Comparison of ENCODE assay signal across 8 cellular contexts in the genomic region with DNA sequence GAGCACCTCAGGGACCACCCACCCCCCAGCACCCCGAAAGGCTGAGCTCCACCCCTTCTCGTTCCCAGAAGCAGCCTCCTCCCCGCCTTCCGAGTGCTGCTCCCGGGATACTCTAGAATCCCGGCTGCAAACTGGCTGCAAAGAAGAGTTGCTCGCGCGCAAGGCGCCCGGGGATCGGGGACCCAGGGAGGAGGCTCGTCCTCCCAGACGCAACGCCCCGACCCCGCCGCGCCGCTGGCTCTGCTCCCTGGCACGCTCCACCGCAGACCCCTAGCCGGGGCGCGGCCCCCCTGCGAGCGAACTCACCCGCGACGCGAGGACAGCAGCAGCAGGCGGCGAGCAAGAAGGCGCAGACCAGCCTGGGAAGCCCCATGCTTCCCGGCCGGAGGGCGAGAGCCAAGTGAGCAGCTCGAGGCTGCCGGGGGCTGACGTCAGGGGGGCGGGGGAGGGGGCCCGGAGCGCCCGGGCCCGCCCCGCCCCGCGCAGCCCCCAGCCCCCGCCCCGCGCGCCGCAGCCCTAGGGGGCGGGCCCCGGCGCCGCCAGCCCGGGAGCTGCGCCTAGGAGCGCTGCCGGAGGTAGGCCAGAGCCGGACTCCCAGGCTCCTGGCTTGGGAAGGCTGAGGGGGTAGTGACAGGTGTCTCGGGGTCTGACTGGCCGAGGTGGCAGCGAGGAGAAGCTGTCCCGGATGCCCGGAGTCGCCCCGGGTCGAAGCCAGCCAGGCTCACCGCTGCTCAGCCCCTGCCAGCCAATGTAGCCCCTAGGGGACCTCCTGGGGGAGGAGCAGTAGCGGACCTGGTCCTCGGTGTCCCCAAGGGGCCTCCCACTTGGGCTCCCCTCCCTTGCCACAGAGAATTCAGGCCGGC. TPM values are rescaled to one million over a fixed set of nuclear protein-coding genes. Genes with fewer than 3 reads are reported as not detected.
DNase-seq lines count a peak whose midpoint lies in the region; ATAC-seq, FAIRE-seq and TF ChIP-seq lines count a peak whose summit lies in the region.

A gene with protein sequence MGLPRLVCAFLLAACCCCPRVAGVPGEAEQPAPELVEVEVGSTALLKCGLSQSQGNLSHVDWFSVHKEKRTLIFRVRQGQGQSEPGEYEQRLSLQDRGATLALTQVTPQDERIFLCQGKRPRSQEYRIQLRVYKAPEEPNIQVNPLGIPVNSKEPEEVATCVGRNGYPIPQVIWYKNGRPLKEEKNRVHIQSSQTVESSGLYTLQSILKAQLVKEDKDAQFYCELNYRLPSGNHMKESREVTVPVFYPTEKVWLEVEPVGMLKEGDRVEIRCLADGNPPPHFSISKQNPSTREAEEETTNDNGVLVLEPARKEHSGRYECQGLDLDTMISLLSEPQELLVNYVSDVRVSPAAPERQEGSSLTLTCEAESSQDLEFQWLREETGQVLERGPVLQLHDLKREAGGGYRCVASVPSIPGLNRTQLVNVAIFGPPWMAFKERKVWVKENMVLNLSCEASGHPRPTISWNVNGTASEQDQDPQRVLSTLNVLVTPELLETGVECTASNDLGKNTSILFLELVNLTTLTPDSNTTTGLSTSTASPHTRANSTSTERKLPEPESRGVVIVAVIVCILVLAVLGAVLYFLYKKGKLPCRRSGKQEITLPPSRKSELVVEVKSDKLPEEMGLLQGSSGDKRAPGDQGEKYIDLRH (minus strand): TSS at position 402 of the 863 bp plus-strand sequence. CDS start 29 bp downstream, at position 373.

- intact Hi-C loops in HepG2 (cut with micrococcal nuclease; ENCODE audit: unreplicated experiment): no loop called here
- intact Hi-C loops in stomach (cut with DNase I; ENCODE audit: low total_unique reads): no loop called here

- H3K9me3 Mint-ChIP-seq in chondrocyte (ENCODE audit: low read depth): no peaks in the 10 kb centered on the region

- peak; percentile 51 for ATAC-seq in HepG2
- ATAC-seq in HG03342 (IDR thresholded peaks at IDR 0.05; ENCODE audit: unreplicated experiment): no peak

- in situ Hi-C loops in HepG2 (cut with HindIII; ENCODE audit: extremely low pct_ligation_motif_present, low pct_unique_long_range_greater_than_20kb): no loop called here

- peak within 1 kb of the TSS; percentile 96 for H3K4me2 ChIP-seq in HepG2 (ENCODE audit: low read depth, low read length)

- TF ChIP-seq POLR2A in HepG2 (IDR thresholded peaks at IDR 0.05; ENCODE audit: insufficient read depth in 1 of 2, low read depth in 2 of 2, low read length in 2 of 2): peak; percentile 41 to 66; a peak in 3 of 4 replicates
- TF ChIP-seq POLR2A in stomach (IDR thresholded peaks at IDR 0.05): no peak

- WGBS in HepG2 (ENCODE audit: low lambda C conversion rate): no CpG with 5 or more reads among the region's 74 CpGs
- 0 to 20% (median 3%) methylated on average over 2 to 74 of the region's 74 CpGs for WGBS in stomach, 5 donors

- H3K36me3 ChIP-seq in HepG2 (replicated peaks in 1 of 2; ENCODE audit: control insufficient read depth in 1 of 2, insufficient read depth in 2 of 2, low read length in 2 of 2): no peaks in the 10 kb centered on the region
- peaks cover 0 to 25% (median 14%) of the 10 kb centered on the region in 4 donors for H3K36me3 ChIP-seq in stomach

- peaks cover 58% of the 10 kb centered on the region for H3K4me1 ChIP-seq in HepG2 (ENCODE audit: insufficient read depth, low read length)
- H3K4me1 ChIP-seq in stomach: peaks cover 56 to 85% (median 73%) of the 10 kb centered on the region in 4 donors

- H4K20me1 ChIP-seq in HepG2 (ENCODE audit: insufficient read depth, low read length): no peaks in the 10 kb centered on the region

- TF ChIP-seq EP300 in HepG2 (IDR thresholded peaks at IDR 0.05; ENCODE audit: low read depth in 2 of 2, low read length in 2 of 2) (no peak), HepG2 (CRISPR knock-in tag; IDR thresholded peaks at IDR 0.05; ENCODE audit: borderline replicate concordance) (no peak), stomach (IDR thresholded peaks at IDR 0.05) (no peak)

- H3K27me3 ChIP-seq in HepG2 (ENCODE audit: control insufficient read depth in 1 of 2, insufficient read depth in 2 of 2, low read length in 2 of 2): peaks cover 0 to 9% of the 10 kb centered on the region in 2 experiments; a peak in 1 of 5 replicates
- peaks cover 0 to 74% (median 48%) of the 10 kb centered on the region in 3 donors for H3K27me3 ChIP-seq in stomach

- peak within 1 kb of the TSS; percentile 30 for H2AFZ ChIP-seq in HepG2 (ENCODE audit: low read length)

- no peak for TF ChIP-seq RAD21 in HepG2 (CRISPR knock-in tag; IDR thresholded peaks at IDR 0.05)

- no peaks in the 10 kb centered on the region for H3K9me3 ChIP-seq in HepG2 (ENCODE audit: low read length)
- H3K9me3 ChIP-seq in stomach: no peaks in the 10 kb centered on the region

- DNase-seq in NCI-H1417 (lab: John Stamatoyannopoulos, UW) (peak in 2 of 3 experiments; percentile 73 to 77), NCI-H1417 treated with DMSO at 0.1 percent for 48 hours (lab: John Stamatoyannopoulos, UW) (no peak), NCI-H526 (lab: John Stamatoyannopoulos, UW) (peak; percentile 53 to 92), chondrocyte (ENCODE audit: low spot score) (no peak), HepG2 (ENCODE audit: low spot score) (peak; percentile 41), stomach (no peak), CD1c-positive myeloid dendritic cell (ENCODE audit: extremely low spot score) (no peak)

- peak within 1 kb of the TSS; percentile 63 to 77 (median 76) for H3K4me3 ChIP-seq in HepG2 (replicated peaks in 1 of 3; ENCODE audit: insufficient read depth in 1 of 3, low read depth in 2 of 3, low read length in 3 of 3)
- peak within 1 kb of the TSS; percentile 58 to 70 (median 66) for H3K4me3 ChIP-seq in stomach

- TF ChIP-seq CTCF in chondrocyte (IDR thresholded peaks at IDR 0.05): no peak
- 0 out of 2 replicates have a peak, but pooled peaks have one; percentile 9 for TF ChIP-seq CTCF in HepG2 (CRISPR knock-in tag; IDR thresholded peaks at IDR 0.05)
- TF ChIP-seq CTCF in stomach (IDR thresholded peaks at IDR 0.05): no peak

- CTCF ChIA-PET in HepG2 (lab: Yijun Ruan, JAX; ENCODE audit: low intra/inter-chr PET ratio, low total read pairs): no interaction called here

- FAIRE-seq in HepG2 (lab: Jason Lieb, UNC): no peak

- H3K9ac ChIP-seq in HepG2 (ENCODE audit: insufficient read depth, low read depth, low read length): peak within 1 kb of the TSS; percentile 70

- peaks cover 13% of the 10 kb centered on the region for H3K36me3 Mint-ChIP-seq in chondrocyte (ENCODE audit: low read depth)

- POLR2A ChIA-PET in HepG2 (lab: Yijun Ruan, JAX): interaction anchor here (1.1 to 3.0 kb wide), 12 partner anchors 8 to 232 kb away, joined by 3 to 14 read pairs (median 5); a partner anchor contains a TSS

- no TSS peak for BruUV-seq in HepG2 (replicated peaks; lab: Mats Ljungman, UMichigan)

- peak within 1 kb of the TSS; percentile 80 for H3K4me3 Mint-ChIP-seq in chondrocyte (ENCODE audit: unreplicated experiment)

- H3K4me1 Mint-ChIP-seq in chondrocyte (ENCODE audit: low read depth): peaks cover 57% of the 10 kb centered on the region

- H3K79me2 ChIP-seq in HepG2 (ENCODE audit: insufficient read depth, low read length): no peaks in the 10 kb centered on the region

- no peaks in the 10 kb centered on the region for H3K27me3 Mint-ChIP-seq in chondrocyte (ENCODE audit: low read depth)

- peak within 1 kb of the TSS; percentile 98 for H3K27ac Mint-ChIP-seq in chondrocyte (ENCODE audit: unreplicated experiment)

- no peak within 1 kb of the TSS for H3K27ac ChIP-seq in HepG2 (ENCODE audit: extremely low read length, insufficient read depth, low read length)
- H3K27ac ChIP-seq in stomach: peak within 1 kb of the TSS; percentile 72 to 95 (median 91)

TF ChIP-seq in HepG2, 621 proteins besides CTCF, POLR2A, EP300 and RAD21 (continues in another document):
- TF ChIP-seq CEBPG (CRISPR knock-in tag; IDR thresholded peaks at IDR 0.05): no peak
- 0 out of 2 replicates have a peak, but pooled peaks have one; percentile 10 for TF ChIP-seq ZNF451 (CRISPR knock-in tag; IDR thresholded peaks at IDR 0.05)
- 0 out of 2 replicates have a peak, but pooled peaks have one; percentile 24 for TF ChIP-seq SP5 (CRISPR knock-in tag; IDR thresholded peaks at IDR 0.05; ENCODE audit: borderline replicate concordance, low read depth)
- no peak for TF ChIP-seq ZNF225 (CRISPR knock-in tag; IDR thresholded peaks at IDR 0.05)
- no peak for TF ChIP-seq HNRNPH1 (optimal IDR thresholded peaks at IDR 0.05; ENCODE audit: low read depth, low read length)
- TF ChIP-seq HOXA3 (CRISPR knock-in tag; IDR thresholded peaks at IDR 0.05): peak; percentile 15; the same call in 1 of the 2 replicates
- TF ChIP-seq TBX2 (CRISPR knock-in tag; IDR thresholded peaks at IDR 0.05; ENCODE audit: borderline replicate concordance): peak; percentile 58
- no peak for TF ChIP-seq SMARCC2 (IDR thresholded peaks at IDR 0.05)
- no peak for TF ChIP-seq EHMT2 (IDR thresholded peaks at IDR 0.05; ENCODE audit: borderline replicate concordance, low read depth, low read length)
- TF ChIP-seq STAT5B (CRISPR knock-in tag; IDR thresholded peaks at IDR 0.05): no peak

RNA-seq across cellular contexts. Expression of the gene that starts here (rescaled TPM):
- 170 to 527 TPM (median 509 TPM) in 3 replicates for total RNA-seq in chondrocyte
- total RNA-seq in HepG2 (2016; rRNA removed; fragmentation: Illumina TruSeq; extraction: Trizol): 5.9 and 15.2 TPM in 2 replicates
- total RNA-seq in HepG2 (2016; cell fraction: cytosol; rRNA removed; fragmentation: Illumina TruSeq; extraction: Trizol; ENCODE audit: low read depth): 0.97 and 1.4 TPM in 2 replicates
- total RNA-seq in HepG2 (2016; cell fraction: insoluble cytoplasmic fraction; rRNA removed; fragmentation: Illumina TruSeq; extraction: Trizol): 5.2 and 13.8 TPM in 2 replicates
- total RNA-seq in HepG2 (2016; cell fraction: membrane; rRNA removed; fragmentation: Illumina TruSeq; extraction: Trizol): 2.5 and 3.3 TPM in 2 replicates
- 13.7 and 14.4 TPM in 2 replicates for total RNA-seq in HepG2 (2016; cell fraction: nucleus; rRNA removed; fragmentation: Illumina TruSeq; extraction: Trizol)
- polyA plus RNA-seq in HepG2 (2011; rRNA removed): 12.1 and 18.6 TPM in 2 replicates
- polyA plus RNA-seq in HepG2 (2011; cell fraction: cytosol; rRNA removed): 33.4 and 50.2 TPM in 2 replicates
- polyA plus RNA-seq in HepG2 (2011; cell fraction: nucleus; rRNA removed): 24.8 and 27.5 TPM in 2 replicates
- polyA plus RNA-seq in HepG2 (2012): 4.0 and 15.6 TPM in 2 replicates
- polyA plus RNA-seq in HepG2 (2016; cell fraction: cytosol; fragmentation: Illumina TruSeq; extraction: Trizol; ENCODE audit: low read depth): 0.68 and 0.83 TPM in 2 replicates
- 3.9 and 5.4 TPM in 2 replicates for polyA plus RNA-seq in HepG2 (2016; cell fraction: insoluble cytoplasmic fraction; fragmentation: Illumina TruSeq; extraction: Trizol; ENCODE audit: low read depth)
- 1.1 and 2.3 TPM in 2 replicates for polyA plus RNA-seq in HepG2 (2016; cell fraction: membrane; fragmentation: Illumina TruSeq; extraction: Trizol; ENCODE audit: low read depth)
- polyA plus RNA-seq in HepG2 (2016; cell fraction: nucleus; fragmentation: Illumina TruSeq; extraction: Trizol; ENCODE audit: insufficient read depth, low read depth): 18.8 and 20.4 TPM in 2 replicates
- 29.9 and 104 TPM in 2 replicates for polyA minus RNA-seq in HepG2 (2011; rRNA and poly(A)+ RNA removed; ENCODE audit: low replicate concordance)
- polyA minus RNA-seq in HepG2 (2011; cell fraction: cytosol; rRNA and poly(A)+ RNA removed): 14.3 and 15.4 TPM in 2 replicates
- polyA minus RNA-seq in HepG2 (2011; cell fraction: nucleus; rRNA and poly(A)+ RNA removed): 13.8 and 15.8 TPM in 2 replicates
- 100 to 1,000 TPM in 3 of 5 donors, 10 to 100 TPM in 2; 49.6 to 379 (median 111) TPM for total RNA-seq in stomach
- polyA plus RNA-seq in stomach: 10 to 100 TPM in 2 of 3 donors, 1 to 10 TPM in 1; 7.3 to 54.8 (median 16.0) TPM

Comparison
In these comparisons a context has a peak if more than half of its experiments do, and no peak if none do; other contexts are left out.
1. DNase-seq: peak in NCI-H1417 (2 of 3), NCI-H526 (2 of 2) and HepG2 (single experiment); none in NCI-H1417 treated with DMSO at 0.1 percent for 48 hours (single experiment), chondrocyte (single experiment), stomach (single experiment) and CD1c-positive myeloid dendritic cell (single experiment).
2. POLR2A ChIP-seq: peak in HepG2 (2 of 2); none in stomach (0 of 4).